In genomic region chr3:124778061-124778460, GRCh38 we compare ENCODE assay signal across 23 cellular contexts. TPM values are rescaled to one million over a fixed set of nuclear protein-coding genes. Genes with fewer than 3 reads are reported as not detected.
DNase-seq lines count a peak whose midpoint lies in the region; ATAC-seq and TF ChIP-seq lines count a peak whose summit lies in the region.
"Had no signal": no experiment of that assay in that cellular context is flagged by ENCODE, and none has a peak within 500 bp of the region (broad histone marks: within the 10 kb centered on the region; RNA-seq: fewer than 3 reads in every experiment).

No MANE protein-coding gene starts in this region.

- no peaks in the 10 kb centered on the region for H3K27me3 Mint-ChIP-seq in MCF 10A (ENCODE audit: insufficient read depth, unreplicated experiment)

- no peaks in the 10 kb centered on the region for H3K9me3 Mint-ChIP-seq in MCF 10A (ENCODE audit: unreplicated experiment)
- H3K9me3 Mint-ChIP-seq: activated naive CD8-positive, alpha-beta T cell treated with anti-CD3 and anti-CD28 coated beads, Interleukin-2, amount 10 ng/mL, durations not matched to agents 7 days and 5 days; CD4-positive, CD25-positive, alpha-beta regulatory T cell; immature natural killer cell; T-helper 1 cell treated with Interleukin-12 subunit alpha and Interleukin-12 subunit beta and Interleukin-4 antibody, amounts not matched to agents 30 μg/mL and 1 μg/mL, for 36 hours had no signal

- CTCF ChIA-PET in IMR-90 (lab: Yijun Ruan, JAX) = interaction anchor here (0.5 to 2.3 kb wide), 3 partner anchors 17 to 123 kb away, joined by 4 to 8 read pairs (median 7); no protein-coding TSS in a partner anchor
- CTCF ChIA-PET in MCF 10A (lab: Yijun Ruan, JAX) = interaction anchor here (0.6 to 2.3 kb wide), 5 partner anchors 9 to 209 kb away, joined by 3 to 15 read pairs (median 4); no protein-coding TSS in a partner anchor

- TF ChIP-seq POLR2A in IMR-90 (IDR thresholded peaks at IDR 0.05; ENCODE audit: low read depth, low read length) = no peak

- no peak overlapping the region for H4K5ac ChIP-seq in IMR-90 (ENCODE audit: low read depth, low read length)

- H3K23ac ChIP-seq in IMR-90 (ENCODE audit: low read depth, low read length) = no peak overlapping the region

- H3K36me3 Mint-ChIP-seq in MCF 10A (ENCODE audit: insufficient read depth, unreplicated experiment) = peaks cover 11% of the 10 kb centered on the region
- H3K36me3 Mint-ChIP-seq: activated naive CD8-positive, alpha-beta T cell treated with anti-CD3 and anti-CD28 coated beads, Interleukin-2, amount 10 ng/mL, durations not matched to agents 7 days and 5 days; CD4-positive, CD25-positive, alpha-beta regulatory T cell had no signal

- no peak for TF ChIP-seq RAD21 in IMR-90 (IDR thresholded peaks at IDR 0.05; ENCODE audit: low read length)
- TF ChIP-seq RAD21 in neural cell (conservative IDR thresholded peaks at IDR 0.05) = no peak

- POLR2A ChIA-PET in IMR-90 (lab: Charles Lee; ENCODE audit: unreplicated experiment) (no interaction called here), MCF 10A (lab: Yijun Ruan, JAX) (interaction anchor here (0.6 to 0.8 kb wide), 2 partner anchors 8 to 110 kb away, joined by 3 to 5 read pairs; partner anchors contain the start of gene ITGB5)

- H3K27me3 ChIP-seq in BLaER1 (peaks cover 11% of the 10 kb centered on the region), IMR-90 (ENCODE audit: control insufficient read depth, insufficient read depth, low read length) (no peaks in the 10 kb centered on the region), neural cell (ENCODE audit: insufficient read depth, low read depth, low read length) (no peaks in the 10 kb centered on the region), smooth muscle cell (ENCODE audit: low read depth) (no peaks in the 10 kb centered on the region)
- H3K27me3 ChIP-seq: upper lobe of right lung had no signal

- no peak overlapping the region for H3K4me3 ChIP-seq in BLaER1
- no peak overlapping the region for H3K4me3 ChIP-seq in IMR-90 (ENCODE audit: insufficient read depth, low read depth, low read length)
- no peak overlapping the region for H3K4me3 ChIP-seq in coronary artery
- no peak overlapping the region for H3K4me3 ChIP-seq in neural cell (ENCODE audit: low read length)
- no peak overlapping the region for H3K4me3 ChIP-seq in smooth muscle cell
- H3K4me3 ChIP-seq: left ventricle myocardium inferior, mucosa of descending colon, upper lobe of right lung had no signal

- H3K9ac ChIP-seq in BLaER1 (no peak overlapping the region), IMR-90 (ENCODE audit: low read depth, low read length) (no peak overlapping the region), neural cell (ENCODE audit: low read length) (no peak overlapping the region), smooth muscle cell (ENCODE audit: low read depth) (no peak overlapping the region)

- no peak overlapping the region for H2BK15ac ChIP-seq in IMR-90 (ENCODE audit: low read depth, low read length)

- H3K4me1 ChIP-seq in BLaER1 (peaks cover 51% of the 10 kb centered on the region), IMR-90 (ENCODE audit: control insufficient read depth, insufficient read depth, low read length) (peaks cover 34% of the 10 kb centered on the region), smooth muscle cell (ENCODE audit: low read depth) (peaks cover 20% of the 10 kb centered on the region)

- no peak overlapping the region for H4K8ac ChIP-seq in IMR-90 (ENCODE audit: low read depth in 2 of 2, low read length in 2 of 2)

- no peak overlapping the region for H3K18ac ChIP-seq in IMR-90 (ENCODE audit: low read depth, low read length)

- no peaks in the 10 kb centered on the region for H3K9me3 ChIP-seq in BLaER1
- H3K9me3 ChIP-seq in IMR-90 (ENCODE audit: control insufficient read depth, insufficient read depth, low read length) = no peaks in the 10 kb centered on the region
- no peaks in the 10 kb centered on the region for H3K9me3 ChIP-seq in neural cell (ENCODE audit: low read length)
- no peaks in the 10 kb centered on the region for H3K9me3 ChIP-seq in smooth muscle cell (replicated peaks; ENCODE audit: low read depth)
- H3K9me3 ChIP-seq: left ventricle myocardium inferior, mucosa of descending colon, upper lobe of right lung had no signal

- in situ Hi-C loops in IMR-90 (cut with MboI; ENCODE audit: low sequenced_read_pairs) = no loop called here

- H3K27ac Mint-ChIP-seq in MCF 10A (ENCODE audit: low read depth, unreplicated experiment) = no peak overlapping the region
- H3K27ac Mint-ChIP-seq: activated CD8-positive, alpha-beta T cell treated with anti-CD3 and anti-CD28 coated beads, Interleukin-2, amount 10 ng/mL, durations not matched to agents 7 days and 5 days; activated naive CD8-positive, alpha-beta T cell treated with anti-CD3 and anti-CD28 coated beads, Interleukin-2, amount 10 ng/mL, durations not matched to agents 7 days and 5 days; immature natural killer cell; T-helper 1 cell treated with Interleukin-12 subunit alpha and Interleukin-12 subunit beta and Interleukin-4 antibody, amounts not matched to agents 30 μg/mL and 1 μg/mL, for 36 hours had no signal

- H3K27ac ChIP-seq in BLaER1 (no peak overlapping the region), IMR-90 (ENCODE audit: insufficient read depth, low read length) (no peak overlapping the region), coronary artery (peak overlapping the region; percentile 48 to 97), neural cell (ENCODE audit: low read length) (no peak overlapping the region), smooth muscle cell (ENCODE audit: low read depth) (no peak overlapping the region)
- H3K27ac ChIP-seq: upper lobe of right lung had no signal

- no peak overlapping the region for H3K56ac ChIP-seq in IMR-90 (ENCODE audit: extremely low read depth, insufficient read depth, low read length)

- H4K20me1 ChIP-seq in BLaER1 (no peaks in the 10 kb centered on the region), IMR-90 (ENCODE audit: insufficient read depth, low read length) (peaks cover 8% of the 10 kb centered on the region), neural cell (ENCODE audit: insufficient read depth) (no peaks in the 10 kb centered on the region), smooth muscle cell (ENCODE audit: low read depth) (no peaks in the 10 kb centered on the region)

- TF ChIP-seq EP300 in neural cell (conservative IDR thresholded peaks at IDR 0.05; ENCODE audit: poor library complexity, severe bottlenecking) = peak; percentile 17

- H2AK5ac ChIP-seq in IMR-90 (ENCODE audit: low read depth, low read length) = peak overlapping the region; percentile 28

- peaks cover 7 to 87% of the 10 kb centered on the region in 2 experiments for H3K79me1 ChIP-seq in IMR-90 (ENCODE audit: low read depth in 1 of 2, low read length in 2 of 2)

- dilution Hi-C loops in IMR-90 (cut with HindIII; ENCODE audit: low sequenced_read_pairs, unreplicated experiment) = no loop called here

- no peaks in the 10 kb centered on the region for H3F3A ChIP-seq in neural cell (ENCODE audit: insufficient read depth, low read length, poor library complexity, severe bottlenecking)
- peaks cover 13% of the 10 kb centered on the region for H3F3A ChIP-seq in smooth muscle cell (ENCODE audit: low read depth)

- no peak overlapping the region for H4K91ac ChIP-seq in IMR-90 (ENCODE audit: insufficient read depth, low read depth, low read length)

- TF ChIP-seq CTCF in IMR-90 (conservative IDR thresholded peaks at IDR 0.05; ENCODE audit: low read depth, low read length) (no peak), coronary artery (IDR thresholded peaks at IDR 0.05) (no peak), neural cell (IDR thresholded peaks at IDR 0.05; ENCODE audit: poor library complexity, severe bottlenecking) (no peak), MCF 10A (IDR thresholded peaks at IDR 0.05; ENCODE audit: unreplicated experiment) (no peak), smooth muscle cell (IDR thresholded peaks at IDR 0.05; ENCODE audit: borderline replicate concordance, insufficient read depth, poor library complexity, severe bottlenecking) (no peak)

- DNase-seq in IMR-90 (no peak), coronary artery (ENCODE audit: low spot score) (no peak), A172 (ENCODE audit: low spot score) (no peak), MCF 10A (ENCODE audit: unreplicated experiment) (no peak), smooth muscle cell (lab: John Stamatoyannopoulos, UW; ENCODE audit: unreplicated experiment) (no peak)
- DNase-seq: activated CD4-positive, alpha-beta T cell treated with anti-CD3 and anti-CD28 coated beads for 1 hour; activated CD8-positive, alpha-beta T cell treated with anti-CD3 and anti-CD28 coated beads, Interleukin-2, amount 10 ng/mL, durations not matched to agents 7 days and 5 days; activated effector memory CD4-positive, alpha-beta T cell treated with Interleukin-2 at 50 U/mL for 16 hours; activated naive CD8-positive, alpha-beta T cell treated with anti-CD3 and anti-CD28 coated beads, Interleukin-2, amount 10 ng/mL, durations not matched to agents 7 days and 5 days; activated T-cell treated with anti-CD3 and anti-CD28 coated beads for 4 hours; CD4-positive, CD25-positive, alpha-beta regulatory T cell; cerebellar nuclear complex; effector CD8-positive, alpha-beta T cell; foreskin melanocyte; hippocampal formation; immature natural killer cell; left ventricle myocardium inferior; mucosa of descending colon; NCI-H510A; upper lobe of right lung had no signal

- intact Hi-C loops in IMR-90 (cut with micrococcal nuclease) = no loop called here
- intact Hi-C loops in MCF 10A (cut with micrococcal nuclease) = no loop called here

- H2AFZ ChIP-seq in IMR-90 (replicated peaks; ENCODE audit: low read length, poor library complexity) (no peak overlapping the region), neural cell (ENCODE audit: low read depth, low read length) (no peak overlapping the region), smooth muscle cell (ENCODE audit: low read depth) (no peak overlapping the region)

- H3K14ac ChIP-seq in IMR-90 (replicated peaks; ENCODE audit: low read depth, low read length) = no peak overlapping the region

- peaks cover 13% of the 10 kb centered on the region for H3K4me1 Mint-ChIP-seq in MCF 10A (ENCODE audit: insufficient read depth, unreplicated experiment)

- no peaks in the 10 kb centered on the region for H3K36me3 ChIP-seq in BLaER1
- peaks cover 9% of the 10 kb centered on the region for H3K36me3 ChIP-seq in IMR-90 (ENCODE audit: control insufficient read depth, insufficient read depth, low read length)
- H3K36me3 ChIP-seq in neural cell (ENCODE audit: insufficient read depth, low read length) = no peaks in the 10 kb centered on the region
- no peaks in the 10 kb centered on the region for H3K36me3 ChIP-seq in smooth muscle cell (ENCODE audit: low read depth)
- H3K36me3 ChIP-seq: left ventricle myocardium inferior, upper lobe of right lung had no signal

- no peak overlapping the region for H2BK5ac ChIP-seq in IMR-90 (ENCODE audit: low read depth, low read length, poor library complexity, severe bottlenecking)

- no CpG with 5 or more reads among the region's 1 CpG for WGBS in IMR-90 (ENCODE audit: extremely low coverage in 2 of 2, insufficient read length in 1 of 2), 2 experiments
- 100% methylated on average over 1 of the region's 1 CpG for WGBS in smooth muscle cell (ENCODE audit: low lambda C conversion rate)

- no peak overlapping the region for H2BK20ac ChIP-seq in IMR-90 (ENCODE audit: low read depth, low read length)

- H3K4ac ChIP-seq in IMR-90 (ENCODE audit: low read depth, low read length) = no peak overlapping the region

- H3K4me2 ChIP-seq in BLaER1 (0 out of 2 replicates have a peak overlapping the region, but pooled peaks have one; percentile 1), IMR-90 (ENCODE audit: low read depth, low read length) (no peak overlapping the region), neural cell (ENCODE audit: low read length) (no peak overlapping the region), smooth muscle cell (no peak overlapping the region)

- BruUV-seq in IMR-90 (replicated peaks; lab: Mats Ljungman, UMichigan) (no TSS peak), MCF 10A (replicated peaks; lab: Mats Ljungman, UMichigan) (no TSS peak)

- ATAC-seq in IMR-90 (ENCODE audit: low read depth) = no peak
- ATAC-seq: activated CD8-positive, alpha-beta T cell treated with anti-CD3 and anti-CD28 coated beads, Interleukin-2, amount 10 ng/mL, durations not matched to agents 7 days and 5 days; mucosa of descending colon; upper lobe of right lung had no signal

- no peak overlapping the region for H2AK9ac ChIP-seq in IMR-90 (replicated peaks; ENCODE audit: low read depth, low read length, poor library complexity)

- no peaks in the 10 kb centered on the region for H3K9me2 ChIP-seq in neural cell (ENCODE audit: insufficient read depth, low read length)

- H2BK120ac ChIP-seq in IMR-90 (ENCODE audit: low read depth, low read length) = no peak overlapping the region

- peaks cover 59% of the 10 kb centered on the region for H3K9me1 ChIP-seq in IMR-90 (ENCODE audit: insufficient read depth, low read length)

- no peak overlapping the region for H3K4me3 Mint-ChIP-seq in MCF 10A (ENCODE audit: unreplicated experiment)
- H3K4me3 Mint-ChIP-seq: activated CD8-positive, alpha-beta T cell treated with anti-CD3 and anti-CD28 coated beads, Interleukin-2, amount 10 ng/mL, durations not matched to agents 7 days and 5 days; activated naive CD8-positive, alpha-beta T cell treated with anti-CD3 and anti-CD28 coated beads, Interleukin-2, amount 10 ng/mL, durations not matched to agents 7 days and 5 days; CD4-positive, CD25-positive, alpha-beta regulatory T cell; immature natural killer cell; T-helper 1 cell treated with Interleukin-12 subunit alpha and Interleukin-12 subunit beta and Interleukin-4 antibody, amounts not matched to agents 30 μg/mL and 1 μg/mL, for 36 hours had no signal

- H3K79me2 ChIP-seq in neural cell (replicated peaks; ENCODE audit: insufficient read depth, low read length) = no peaks in the 10 kb centered on the region
- H3K79me2 ChIP-seq in smooth muscle cell (ENCODE audit: low read depth) = peaks cover 14% of the 10 kb centered on the region

RNA-seq across cellular contexts. Expression of gene UMPS, which starts 47.8 kb away (rescaled TPM):
- total RNA-seq in IMR-90 (2012; rRNA removed) (26.7 and 40.5 TPM in 2 replicates), MCF 10A (2022) (33.4 and 49.3 TPM in 2 replicates), smooth muscle cell (16.9 and 79.2 TPM in 2 replicates)
- polyA plus RNA-seq in IMR-90 (2012; rRNA removed) (18.7 and 21.5 TPM in 2 replicates), neural cell (22.5 and 30.0 TPM in 2 replicates), smooth muscle cell (22.3 and 26.4 TPM in 2 replicates)
- 6.1 and 18.4 TPM in 2 replicates for polyA plus RNA-seq in IMR-90 (2012; cell fraction: cytosol; rRNA removed)
- 4.2 and 14.1 TPM in 2 replicates for polyA plus RNA-seq in IMR-90 (2012; cell fraction: nucleus; rRNA removed; ENCODE audit: low replicate concordance)
- polyA minus RNA-seq in neural cell = 45.3 and 50.9 TPM in 2 replicates
- 55.5 and 84.5 TPM in 2 replicates for total RNA-seq in A172 (2014; rRNA removed; shearing (Covaris generic))

Comparison
In these comparisons a context has a peak if more than half of its experiments do, and no peak if none do; other contexts are left out.
1. H3K27ac ChIP-seq: peak in coronary artery (2 of 2); none in BLaER1 (single experiment), IMR-90 (single experiment), neural cell (single experiment) and smooth muscle cell (single experiment).